Comparison of ENCODE assay signal across 3 cellular contexts in genomic region chr12:76490763-76491162, GRCh38.
TF ChIP-seq lines count a peak whose summit lies in the region.

No MANE protein-coding gene starts in this region.

TF ChIP-seq in HepG2, 621 proteins besides CTCF, POLR2A, EP300 and RAD21 (continues in another document):
- TF ChIP-seq U2AF2 (IDR thresholded peaks at IDR 0.05; ENCODE audit: low read depth, low read length) (no peak), KDM6A (CRISPR knock-in tag; IDR thresholded peaks at IDR 0.05; ENCODE audit: low read depth) (no peak), ZBED4 (CRISPR knock-in tag; IDR thresholded peaks at IDR 0.05; ENCODE audit: borderline replicate concordance) (no peak), MEIS1 (CRISPR knock-in tag; IDR thresholded peaks at IDR 0.05; ENCODE audit: borderline replicate concordance) (no peak), RFXANK (CRISPR knock-in tag; IDR thresholded peaks at IDR 0.05) (no peak)

TF ChIP-seq in SK-N-SH treated with all-trans-retinoic acid at 6 μM for 48 hours, 23 proteins besides CTCF, POLR2A, EP300 and RAD21:
- TF ChIP-seq PATZ1 (CRISPR knock-in tag; IDR thresholded peaks at IDR 0.05; ENCODE audit: borderline replicate concordance) (no peak), GLIS3 (CRISPR knock-in tag; IDR thresholded peaks at IDR 0.05) (no peak), SNAI2 (CRISPR knock-in tag; IDR thresholded peaks at IDR 0.05) (no peak), TCF4 (CRISPR knock-in tag; IDR thresholded peaks at IDR 0.05; ENCODE audit: borderline replicate concordance) (no peak), OSR1 (CRISPR knock-in tag; IDR thresholded peaks at IDR 0.05) (no peak), ZNF70 (CRISPR knock-in tag; IDR thresholded peaks at IDR 0.05) (no peak), ZFP3 (CRISPR knock-in tag; IDR thresholded peaks at IDR 0.05) (no peak), CSDC2 (CRISPR knock-in tag; IDR thresholded peaks at IDR 0.05) (no peak), ISL1 (CRISPR knock-in tag; IDR thresholded peaks at IDR 0.05) (no peak), POU6F1 (CRISPR knock-in tag; IDR thresholded peaks at IDR 0.05; ENCODE audit: borderline replicate concordance, low read depth) (no peak), CSRNP3 (CRISPR knock-in tag; IDR thresholded peaks at IDR 0.05) (no peak), RARB (CRISPR knock-in tag; IDR thresholded peaks at IDR 0.05) (no peak), ZC3H10 (CRISPR knock-in tag; IDR thresholded peaks at IDR 0.05) (no peak)

TF ChIP-seq in SK-N-SH, 30 proteins besides CTCF, POLR2A, EP300 and RAD21:
- no peak for TF ChIP-seq ZBTB33 (IDR thresholded peaks at IDR 0.05; ENCODE audit: borderline replicate concordance, low read depth)
- no peak for TF ChIP-seq FOSL2 (IDR thresholded peaks at IDR 0.05; ENCODE audit: borderline replicate concordance, low read depth)
